32 cellular contexts compared by ENCODE assay signal in the genomic region with DNA sequence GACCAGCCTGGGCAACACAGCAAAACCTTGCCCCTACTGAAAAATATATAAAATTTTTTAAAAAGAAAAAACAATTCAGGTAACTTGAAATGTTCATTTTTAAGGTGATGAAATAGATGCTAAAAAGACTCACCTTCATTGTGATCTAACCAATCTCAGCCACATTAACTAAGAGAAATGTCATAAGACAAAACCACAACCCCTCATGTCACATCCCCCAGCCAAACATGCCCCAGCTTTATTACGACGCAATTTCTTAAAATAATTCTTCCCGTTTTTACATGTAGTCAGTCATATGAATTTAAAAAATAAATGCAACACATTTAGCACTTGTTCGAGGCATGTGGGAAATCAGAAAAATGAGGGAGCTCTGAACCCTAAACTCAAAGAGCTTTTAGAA. TPM values are rescaled to one million over a fixed set of nuclear protein-coding genes. Genes with fewer than 3 reads are reported as not detected.
A peak's percentile ranks its signal among the peaks of the same experiment; 100 is the strongest.
DNase-seq lines count a peak whose midpoint lies in the region; ATAC-seq, FAIRE-seq and TF ChIP-seq lines count a peak whose summit lies in the region.
"Had no signal": no experiment of that assay in that cellular context is flagged by ENCODE, and none has a peak within 500 bp of the region (broad histone marks: within the 10 kb centered on the region; RNA-seq: fewer than 3 reads in every experiment).

No MANE protein-coding gene starts in this region.

- no peak overlapping the region for H3K4me2 ChIP-seq in GM12878 (ENCODE audit: control insufficient read depth, insufficient read depth)
- H3K4me2 ChIP-seq: PC-9 had no signal

- no peak for TF ChIP-seq RAD21 in GM12878 (IDR thresholded peaks at IDR 0.05; ENCODE audit: insufficient read depth, low read depth, low read length)

- H3K9ac ChIP-seq in GM12878 (ENCODE audit: control insufficient read depth, insufficient read depth, low read length) = no peak overlapping the region

- no TSS peak for BruUV-seq in GM12878 (replicated peaks; lab: Mats Ljungman, UMichigan)

- no peaks in the 10 kb centered on the region for H3K9me3 ChIP-seq in GM12878 (replicated peaks; ENCODE audit: control insufficient read depth, insufficient read depth, low read length)
- H3K9me3 ChIP-seq: thoracic aorta had no signal

- no peak for TF ChIP-seq CTCF in activated CD8-positive, alpha-beta T cell treated with anti-CD3 and anti-CD28 coated beads for 36 hours (IDR thresholded peaks at IDR 0.05)
- no peak for TF ChIP-seq CTCF in GM12878 (IDR thresholded peaks at IDR 0.05 in 2 of 3, conservative IDR thresholded peaks at IDR 0.05 in 1 of 3; ENCODE audit: control insufficient read depth in 2 of 3, extremely low read depth in 1 of 3, insufficient read depth in 1 of 3, low read depth in 3 of 3, low read length in 3 of 3)

- TF ChIP-seq POLR2A in GM12878 (IDR thresholded peaks at IDR 0.05; ENCODE audit: low read depth, low read length) = no peak

- no peak overlapping the region for H3K4me3 Mint-ChIP-seq in activated CD8-positive, alpha-beta T cell treated with anti-CD3 and anti-CD28 coated beads for 36 hours
- H3K4me3 Mint-ChIP-seq in activated CD8-positive, alpha-beta T cell treated with anti-CD3 and anti-CD28 coated beads, Interleukin-2, amount 10 ng/mL, durations not matched to agents 7 days and 5 days = no peak overlapping the region
- H3K4me3 Mint-ChIP-seq in stimulated activated memory B cell treated with anti-CD40 and anti-IgM and Interleukin-4, amounts not matched to agents 10 μg/mL and 1 μg/mL and 100 μg/mL, for 72 hours = no peak overlapping the region
- H3K4me3 Mint-ChIP-seq: activated naive CD8-positive, alpha-beta T cell treated with anti-CD3 and anti-CD28 coated beads for 36 hours; CD8-positive, alpha-beta memory T cell; effector memory CD8-positive, alpha-beta T cell; natural killer cell had no signal

- H3K79me2 ChIP-seq in GM12878 (ENCODE audit: control insufficient read depth, insufficient read depth, low read length) = peaks cover 45% of the 10 kb centered on the region

- POLR2A ChIA-PET in activated CD8-positive, alpha-beta T cell treated with anti-CD3 and anti-CD28 coated beads for 36 hours (lab: Charles Lee) = no interaction called here
- POLR2A ChIA-PET in activated CD8-positive, alpha-beta T cell treated with anti-CD3 and anti-CD28 coated beads, Interleukin-2, amount 10 ng/mL, durations not matched to agents 7 days and 5 days (lab: Charles Lee) = no interaction called here
- POLR2A ChIA-PET in GM12878 (lab: Charles Lee) = no interaction called here

- H3K27me3 Mint-ChIP-seq in activated CD8-positive, alpha-beta T cell treated with anti-CD3 and anti-CD28 coated beads for 36 hours = no peaks in the 10 kb centered on the region
- H3K27me3 Mint-ChIP-seq in activated CD8-positive, alpha-beta T cell treated with anti-CD3 and anti-CD28 coated beads, Interleukin-2, amount 10 ng/mL, durations not matched to agents 7 days and 5 days (ENCODE audit: low read depth) = no peaks in the 10 kb centered on the region
- H3K27me3 Mint-ChIP-seq in stimulated activated memory B cell treated with anti-CD40 and anti-IgM and Interleukin-4, amounts not matched to agents 10 μg/mL and 1 μg/mL and 100 μg/mL, for 72 hours = no peaks in the 10 kb centered on the region
- H3K27me3 Mint-ChIP-seq: activated naive CD8-positive, alpha-beta T cell treated with anti-CD3 and anti-CD28 coated beads for 36 hours; CD8-positive, alpha-beta memory T cell; effector memory CD8-positive, alpha-beta T cell had no signal

- ATAC-seq in activated CD8-positive, alpha-beta T cell treated with anti-CD3 and anti-CD28 coated beads for 36 hours = no peak
- no peak for ATAC-seq in activated CD8-positive, alpha-beta T cell treated with anti-CD3 and anti-CD28 coated beads, Interleukin-2, amount 10 ng/mL, durations not matched to agents 7 days and 5 days
- ATAC-seq in GM12878 (no peak), HG02938 (IDR thresholded peaks at IDR 0.05; ENCODE audit: unreplicated experiment) (no peak), HG03196 (IDR thresholded peaks at IDR 0.05; ENCODE audit: unreplicated experiment) (no peak)
- ATAC-seq in stimulated activated memory B cell treated with anti-CD40 and anti-IgM and Interleukin-4, amounts not matched to agents 10 μg/mL and 1 μg/mL and 100 μg/mL, for 72 hours = no peak
- ATAC-seq: effector memory CD8-positive, alpha-beta T cell; natural killer cell; Right ventricle myocardium inferior; stimulated activated naive CD8-positive, alpha-beta T cell treated with anti-CD3 and anti-CD28 coated beads, Interleukin-15, Interleukin-2, amounts not matched to agents 100 U/mL and 50 U/mL, for 24 hours had no signal

- peaks cover 11% of the 10 kb centered on the region for H3K4me1 ChIP-seq in GM12878 (ENCODE audit: control insufficient read depth, insufficient read depth, low read length)

- H3K4me3 ChIP-seq in GM12878 = no peak overlapping the region
- H3K4me3 ChIP-seq: lung, PC-9, thoracic aorta had no signal

- H3K27me3 ChIP-seq in GM12878 (replicated peaks in 1 of 2; ENCODE audit: control insufficient read depth in 2 of 2, insufficient read depth in 2 of 2, low read length in 1 of 2) = no peaks in the 10 kb centered on the region

- no peak overlapping the region for H2AFZ ChIP-seq in GM12878 (ENCODE audit: control insufficient read depth, low read depth, low read length)
- H2AFZ ChIP-seq: PC-9 had no signal

- H4K20me1 ChIP-seq in GM12878 (ENCODE audit: control insufficient read depth, insufficient read depth) = no peaks in the 10 kb centered on the region

- in situ Hi-C loops in GM12878 (cut with MboI) = no loop called here

- H3K4me1 Mint-ChIP-seq in activated CD8-positive, alpha-beta T cell treated with anti-CD3 and anti-CD28 coated beads for 36 hours (ENCODE audit: low read depth) = peaks cover 19% of the 10 kb centered on the region
- peaks cover 17% of the 10 kb centered on the region for H3K4me1 Mint-ChIP-seq in activated CD8-positive, alpha-beta T cell treated with anti-CD3 and anti-CD28 coated beads, Interleukin-2, amount 10 ng/mL, durations not matched to agents 7 days and 5 days (ENCODE audit: low read depth)
- H3K4me1 Mint-ChIP-seq in stimulated activated memory B cell treated with anti-CD40 and anti-IgM and Interleukin-4, amounts not matched to agents 10 μg/mL and 1 μg/mL and 100 μg/mL, for 72 hours = peaks cover 29% of the 10 kb centered on the region

- peaks cover 6% of the 10 kb centered on the region for H3K36me3 Mint-ChIP-seq in activated CD8-positive, alpha-beta T cell treated with anti-CD3 and anti-CD28 coated beads for 36 hours (ENCODE audit: low read depth)
- H3K36me3 Mint-ChIP-seq in activated CD8-positive, alpha-beta T cell treated with anti-CD3 and anti-CD28 coated beads, Interleukin-2, amount 10 ng/mL, durations not matched to agents 7 days and 5 days (ENCODE audit: low read depth) = peaks cover 29% of the 10 kb centered on the region
- peaks cover 17% of the 10 kb centered on the region for H3K36me3 Mint-ChIP-seq in stimulated activated memory B cell treated with anti-CD40 and anti-IgM and Interleukin-4, amounts not matched to agents 10 μg/mL and 1 μg/mL and 100 μg/mL, for 72 hours
- H3K36me3 Mint-ChIP-seq: natural killer cell had no signal

- WGBS in GM12878 (ENCODE audit: insufficient coverage, insufficient replicate concordance, low lambda C conversion rate, missing lambda C conversion rate) = 30% methylated on average over 4 of the region's 4 CpGs

- no peak overlapping the region for H3K27ac ChIP-seq in GM12878 (ENCODE audit: control insufficient read depth, insufficient read depth)
- H3K27ac ChIP-seq: PC-9, thoracic aorta had no signal

- no peak for TF ChIP-seq EP300 in GM12878 (IDR thresholded peaks at IDR 0.05; ENCODE audit: borderline replicate concordance in 1 of 2, control insufficient read depth in 1 of 2, low read depth in 2 of 2, low read length in 2 of 2)

- FAIRE-seq in GM12878 (lab: Jason Lieb, UNC) = no peak
- FAIRE-seq: A204.1, bronchial epithelial cell, colon, GM19239, H1 had no signal

- intact Hi-C loops in activated CD8-positive, alpha-beta T cell treated with anti-CD3 and anti-CD28 coated beads for 36 hours (cut with micrococcal nuclease) = no loop called here
- intact Hi-C loops in GM12878 (cut with micrococcal nuclease; ENCODE audit: unreplicated experiment) = no loop called here

- peaks cover 0 to 15% of the 10 kb centered on the region in 2 experiments; a peak in 2 of 4 replicates for H3K36me3 ChIP-seq in GM12878 (ENCODE audit: control insufficient read depth in 2 of 2, insufficient read depth in 2 of 2, low read length in 1 of 2)

- CTCF ChIA-PET in activated CD8-positive, alpha-beta T cell treated with anti-CD3 and anti-CD28 coated beads for 36 hours (lab: Charles Lee) = interaction anchor here (1.1 kb wide), 1 partner anchor 59 kb away, joined by 3 read pairs; no protein-coding TSS in a partner anchor
- CTCF ChIA-PET in activated CD8-positive, alpha-beta T cell treated with anti-CD3 and anti-CD28 coated beads, Interleukin-2, amount 10 ng/mL, durations not matched to agents 7 days and 5 days (lab: Charles Lee) = no interaction called here
- CTCF ChIA-PET in GM12878 (lab: Yijun Ruan, JAX) = interaction anchor here (1.5 kb wide), 1 partner anchor 12 kb away, joined by 6 read pairs; no protein-coding TSS in a partner anchor

- SMC1A ChIA-PET in GM12878 (lab: Charles Lee; ENCODE audit: uncharacterized antibody, unreplicated experiment) = no interaction called here

- H3K9me3 Mint-ChIP-seq in activated CD8-positive, alpha-beta T cell treated with anti-CD3 and anti-CD28 coated beads for 36 hours = no peaks in the 10 kb centered on the region
- no peaks in the 10 kb centered on the region for H3K9me3 Mint-ChIP-seq in activated CD8-positive, alpha-beta T cell treated with anti-CD3 and anti-CD28 coated beads, Interleukin-2, amount 10 ng/mL, durations not matched to agents 7 days and 5 days (ENCODE audit: insufficient read depth)
- no peaks in the 10 kb centered on the region for H3K9me3 Mint-ChIP-seq in stimulated activated memory B cell treated with anti-CD40 and anti-IgM and Interleukin-4, amounts not matched to agents 10 μg/mL and 1 μg/mL and 100 μg/mL, for 72 hours
- H3K9me3 Mint-ChIP-seq: activated naive CD8-positive, alpha-beta T cell treated with anti-CD3 and anti-CD28 coated beads for 36 hours; CD8-positive, alpha-beta memory T cell; effector memory CD8-positive, alpha-beta T cell; natural killer cell had no signal

- peak overlapping the region; percentile 8 for H3K27ac Mint-ChIP-seq in activated CD8-positive, alpha-beta T cell treated with anti-CD3 and anti-CD28 coated beads for 36 hours
- no peak overlapping the region for H3K27ac Mint-ChIP-seq in activated CD8-positive, alpha-beta T cell treated with anti-CD3 and anti-CD28 coated beads, Interleukin-2, amount 10 ng/mL, durations not matched to agents 7 days and 5 days
- peak overlapping the region; percentile 68 for H3K27ac Mint-ChIP-seq in stimulated activated memory B cell treated with anti-CD40 and anti-IgM and Interleukin-4, amounts not matched to agents 10 μg/mL and 1 μg/mL and 100 μg/mL, for 72 hours
- H3K27ac Mint-ChIP-seq: activated naive CD8-positive, alpha-beta T cell treated with anti-CD3 and anti-CD28 coated beads for 36 hours; effector memory CD8-positive, alpha-beta T cell had no signal

- no peak for DNase-seq in activated CD8-positive, alpha-beta T cell treated with anti-CD3 and anti-CD28 coated beads for 36 hours
- no peak for DNase-seq in activated CD8-positive, alpha-beta T cell treated with anti-CD3 and anti-CD28 coated beads, Interleukin-2, amount 10 ng/mL, durations not matched to agents 7 days and 5 days
- DNase-seq in NAMALWA (ENCODE audit: low spot score) = peak; percentile 33
- DNase-seq in GM12878 (ENCODE audit: low read depth, low spot score) = no peak
- DNase-seq in dermis blood vessel endothelial cell = no peak
- DNase-seq: activated CD4-positive, alpha-beta T cell treated with anti-CD3 and anti-CD28 coated beads for 1 hour; activated CD8-positive, alpha-beta memory T cell treated with anti-CD3 and anti-CD28 coated beads for 24 hours; activated effector memory CD4-positive, alpha-beta T cell treated with Interleukin-2 at 50 U/mL for 16 hours; activated naive CD8-positive, alpha-beta T cell treated with anti-CD3 and anti-CD28 coated beads for 36 hours; anterior cingulate cortex; CD8-positive, alpha-beta memory T cell; effector memory CD8-positive, alpha-beta T cell; hypothalamus; natural killer cell; NCI-H1092 treated with DMSO at 0.1 percent for 48 hours; NCI-H1694 treated with DMSO at 0.1 percent for 48 hours; NCI-H446 treated with DMSO at 0.1 percent for 48 hours; NCI-H82; PC-9; stimulated activated naive CD8-positive, alpha-beta T cell treated with anti-CD3 and anti-CD28 coated beads, Interleukin-15, Interleukin-2, amounts not matched to agents 100 U/mL and 50 U/mL, for 24 hours; T-helper 2 cell had no signal

- RAD21 ChIA-PET in GM12878 (lab: Charles Lee; ENCODE audit: unreplicated experiment) = no interaction called here

RNA-seq across cellular contexts. Expression of a gene that starts 9.5 kb away (rescaled TPM):
- total RNA-seq in activated CD8-positive, alpha-beta T cell treated with anti-CD3 and anti-CD28 coated beads for 36 hours = 10 to 100 TPM; 35.9 to 41.6 TPM
- total RNA-seq in activated CD8-positive, alpha-beta T cell treated with anti-CD3 and anti-CD28 coated beads, Interleukin-2, amount 10 ng/mL, durations not matched to agents 7 days and 5 days = 10 to 100 TPM; 39.0 to 47.5 TPM
- total RNA-seq in GM12878 (2013; cell fraction: nucleolus; rRNA removed) = 87.4 and 111 TPM in 2 replicates
- total RNA-seq in GM12878 (2014; rRNA removed) = 67.6 and 86.9 TPM in 2 replicates
- total RNA-seq in GM12878 (2014; rRNA removed; fragmentation: Illumina TruSeq; extraction: Trizol) = 42.2 and 42.9 TPM in 2 replicates
- 56.2 and 63.7 TPM in 2 replicates for total RNA-seq in GM12878 (2021)
- 35.5 TPM for polyA plus RNA-seq in GM12878 (2011; ENCODE audit: low read depth)
- polyA plus RNA-seq in GM12878 (2011; rRNA removed) = 13.4 and 34.0 TPM in 2 replicates
- polyA plus RNA-seq in GM12878 (2011; cell fraction: cytosol; rRNA removed) = 35.4 and 39.0 TPM in 2 replicates
- polyA plus RNA-seq in GM12878 (2011; cell fraction: nucleus; rRNA removed) = 36.0 and 41.7 TPM in 2 replicates
- 56.2 and 58.8 TPM in 2 replicates for polyA plus RNA-seq in GM12878 (2012)
- 22.6 and 23.1 TPM in 2 replicates for polyA plus RNA-seq in GM12878 (2014; fragmentation: Illumina TruSeq; extraction: Trizol)
- polyA plus RNA-seq in GM12878 (2014; fragmentation: Nextera tagmentation; extraction: Ambion mirVana) = 10 to 100 TPM; 11.8 to 13.8 TPM
- 30.1 and 33.2 TPM in 2 replicates for polyA plus RNA-seq in GM12878 (2014; rRNA removed)
- 10 to 100 TPM in 1 of 2 experiments, 1 to 10 TPM in 1; 8.2 to 10.0 TPM for polyA plus RNA-seq in GM12878 (2016; fragmentation: Nextera tagmentation; extraction: Ambion mirVana)
- 122 and 134 TPM in 2 replicates for polyA minus RNA-seq in GM12878 (2011; rRNA and poly(A)+ RNA removed)
- 56.4 and 58.7 TPM in 2 replicates for polyA minus RNA-seq in GM12878 (2011; cell fraction: cytosol; rRNA and poly(A)+ RNA removed)
- 42.3 and 71.1 TPM in 2 replicates for polyA minus RNA-seq in GM12878 (2011; cell fraction: nucleus; rRNA and poly(A)+ RNA removed)
- total RNA-seq in dermis blood vessel endothelial cell = 244 and 318 TPM in 2 replicates

RNA-seq across cellular contexts. Expression of a gene that starts 35.3 kb away (rescaled TPM):
- total RNA-seq in activated CD8-positive, alpha-beta T cell treated with anti-CD3 and anti-CD28 coated beads for 36 hours = 100 to 1,000 TPM; 296 to 306 TPM
- 100 to 1,000 TPM; 237 TPM for total RNA-seq in activated CD8-positive, alpha-beta T cell treated with anti-CD3 and anti-CD28 coated beads, Interleukin-2, amount 10 ng/mL, durations not matched to agents 7 days and 5 days
- total RNA-seq in GM12878 (2013; cell fraction: nucleolus; rRNA removed) = 86.7 and 87.9 TPM in 2 replicates
- 145 and 229 TPM in 2 replicates for total RNA-seq in GM12878 (2014; rRNA removed)
- total RNA-seq in GM12878 (2014; rRNA removed; fragmentation: Illumina TruSeq; extraction: Trizol) = 106 and 110 TPM in 2 replicates
- 200 and 203 TPM in 2 replicates for total RNA-seq in GM12878 (2021)
- polyA plus RNA-seq in GM12878 (2011; ENCODE audit: low read depth) = 31.4 TPM
- 183 and 220 TPM in 2 replicates for polyA plus RNA-seq in GM12878 (2011; rRNA removed)
- 82.6 and 83.4 TPM in 2 replicates for polyA plus RNA-seq in GM12878 (2011; cell fraction: cytosol; rRNA removed)
- 92.4 and 104 TPM in 2 replicates for polyA plus RNA-seq in GM12878 (2011; cell fraction: nucleus; rRNA removed)
- 108 and 126 TPM in 2 replicates for polyA plus RNA-seq in GM12878 (2012)
- polyA plus RNA-seq in GM12878 (2014; fragmentation: Illumina TruSeq; extraction: Trizol) = 104 and 141 TPM in 2 replicates
- 100 to 1,000 TPM in 1 of 2 experiments, 10 to 100 TPM in 1; 70.1 to 120 TPM for polyA plus RNA-seq in GM12878 (2014; fragmentation: Nextera tagmentation; extraction: Ambion mirVana)
- 99.0 and 175 TPM in 2 replicates for polyA plus RNA-seq in GM12878 (2014; rRNA removed)
- 100 to 1,000 TPM; 134 to 152 TPM for polyA plus RNA-seq in GM12878 (2016; fragmentation: Nextera tagmentation; extraction: Ambion mirVana)
- 69.1 and 126 TPM in 2 replicates for polyA minus RNA-seq in GM12878 (2011; rRNA and poly(A)+ RNA removed)
- polyA minus RNA-seq in GM12878 (2011; cell fraction: cytosol; rRNA and poly(A)+ RNA removed) = 54.4 and 64.9 TPM in 2 replicates
- polyA minus RNA-seq in GM12878 (2011; cell fraction: nucleus; rRNA and poly(A)+ RNA removed) = 66.1 and 119 TPM in 2 replicates
- total RNA-seq in dermis blood vessel endothelial cell = 102 and 147 TPM in 2 replicates

RNA-seq across cellular contexts. Expression of a gene that starts 35.5 kb away (rescaled TPM):
- 10 to 100 TPM; 51.0 to 59.2 TPM for total RNA-seq in activated CD8-positive, alpha-beta T cell treated with anti-CD3 and anti-CD28 coated beads for 36 hours
- 10 to 100 TPM; 41.8 to 42.0 TPM for total RNA-seq in activated CD8-positive, alpha-beta T cell treated with anti-CD3 and anti-CD28 coated beads, Interleukin-2, amount 10 ng/mL, durations not matched to agents 7 days and 5 days
- total RNA-seq in GM12878 (2013; cell fraction: nucleolus; rRNA removed) = 46.4 and 58.2 TPM in 2 replicates
- total RNA-seq in GM12878 (2014; rRNA removed) = 42.4 and 58.3 TPM in 2 replicates
- total RNA-seq in GM12878 (2014; rRNA removed; fragmentation: Illumina TruSeq; extraction: Trizol) = 41.8 and 43.2 TPM in 2 replicates
- 51.6 and 54.4 TPM in 2 replicates for total RNA-seq in GM12878 (2021)
- 23.3 TPM for polyA plus RNA-seq in GM12878 (2011; ENCODE audit: low read depth)
- polyA plus RNA-seq in GM12878 (2011; rRNA removed) = 38.8 and 48.8 TPM in 2 replicates
- polyA plus RNA-seq in GM12878 (2011; cell fraction: cytosol; rRNA removed) = 24.5 and 33.4 TPM in 2 replicates
- polyA plus RNA-seq in GM12878 (2011; cell fraction: nucleus; rRNA removed) = 20.0 and 32.1 TPM in 2 replicates
- 30.6 and 35.2 TPM in 2 replicates for polyA plus RNA-seq in GM12878 (2012)
- 60.6 and 74.3 TPM in 2 replicates for polyA plus RNA-seq in GM12878 (2014; fragmentation: Illumina TruSeq; extraction: Trizol)
- 10 to 100 TPM; 31.4 to 40.7 TPM for polyA plus RNA-seq in GM12878 (2014; fragmentation: Nextera tagmentation; extraction: Ambion mirVana)
- 54.8 and 57.2 TPM in 2 replicates for polyA plus RNA-seq in GM12878 (2014; rRNA removed)
- 100 to 1,000 TPM; 117 to 119 TPM for polyA plus RNA-seq in GM12878 (2016; fragmentation: Nextera tagmentation; extraction: Ambion mirVana)
- polyA minus RNA-seq in GM12878 (2011; rRNA and poly(A)+ RNA removed) = 22.8 and 33.9 TPM in 2 replicates
- polyA minus RNA-seq in GM12878 (2011; cell fraction: cytosol; rRNA and poly(A)+ RNA removed) = 10.7 and 14.0 TPM in 2 replicates
- 11.7 and 20.0 TPM in 2 replicates for polyA minus RNA-seq in GM12878 (2011; cell fraction: nucleus; rRNA and poly(A)+ RNA removed)
- 71.6 and 155 TPM in 2 replicates for total RNA-seq in dermis blood vessel endothelial cell
